Comparison of ENCODE assay signal across 14 cellular contexts in genomic region chr1:223721658-223722606, GRCh38. TPM values are rescaled to one million over a fixed set of nuclear protein-coding genes. Genes with fewer than 3 reads are reported as not detected.
DNase-seq lines count a peak whose midpoint lies in the region; ATAC-seq, FAIRE-seq and TF ChIP-seq lines count a peak whose summit lies in the region.
"Had no signal": no experiment of that assay in that cellular context is flagged by ENCODE, and none has a peak within 500 bp of the region (broad histone marks: within the 10 kb centered on the region; RNA-seq: fewer than 3 reads in every experiment).

No MANE protein-coding gene starts in this region.

- intact Hi-C loops in PC-3 (cut with micrococcal nuclease) (no loop called here), endothelial cell of umbilical vein (cut with micrococcal nuclease) (no loop called here), pancreas (cut with DNase I) (no loop called here)

- H3K9me3 ChIP-seq in A549 (no peaks in the 10 kb centered on the region), PC-3 (ENCODE audit: low read length) (no peaks in the 10 kb centered on the region), endothelial cell of umbilical vein (replicated peaks; ENCODE audit: control insufficient read depth, insufficient read depth, low read length) (no peaks in the 10 kb centered on the region), pancreas (no peaks in the 10 kb centered on the region)

- DNase-seq in A549 (ENCODE audit: low read depth in 1 of 2, low spot score in 1 of 2): no peak
- DNase-seq in PC-3: no peak
- DNase-seq in endothelial cell of umbilical vein (ENCODE audit: low read depth, low spot score): no peak
- no peak for DNase-seq in pancreas
- no peak for DNase-seq in COR-L47 (lab: John Stamatoyannopoulos, UW)
- no peak for DNase-seq in GM13976 (ENCODE audit: low spot score)
- no peak for DNase-seq in CD1c-positive myeloid dendritic cell (ENCODE audit: extremely low spot score)
- DNase-seq: activated CD8-positive, alpha-beta memory T cell treated with anti-CD3 and anti-CD28 coated beads for 24 hours; C1 segment of cervical spinal cord; erythroblast; islet precursor cell; stimulated activated CD4-positive, alpha-beta T cell treated with anti-CD3 and anti-CD28 coated beads, Interleukin-4, amount 100 ng/mL, for 24 hours had no signal

- H3K4me1 ChIP-seq in A549 (peaks cover 100% of the 10 kb centered on the region), PC-3 (ENCODE audit: insufficient read depth, low read length) (peaks cover 81% of the 10 kb centered on the region), endothelial cell of umbilical vein (ENCODE audit: control insufficient read depth, extremely low read depth, insufficient read depth, low read length) (peaks cover 41% of the 10 kb centered on the region), pancreas (peaks cover 6 to 22% (median 7%) of the 10 kb centered on the region in 3 donors)

- H3K79me2 ChIP-seq in PC-3 (ENCODE audit: low read length) (peaks cover 96% of the 10 kb centered on the region), endothelial cell of umbilical vein (ENCODE audit: control insufficient read depth, insufficient read depth, low read length) (peaks cover 89% of the 10 kb centered on the region)

- H3K9me1 ChIP-seq in endothelial cell of umbilical vein (replicated peaks; ENCODE audit: control insufficient read depth, extremely low read depth, insufficient read depth, low read length): no peaks in the 10 kb centered on the region

- H3K27me3 ChIP-seq in PC-3 (ENCODE audit: low read length) (no peaks in the 10 kb centered on the region), endothelial cell of umbilical vein (ENCODE audit: control insufficient read depth in 2 of 2, insufficient read depth in 2 of 2, low read length in 2 of 2) (no peaks in the 10 kb centered on the region), pancreas (no peaks in the 10 kb centered on the region)

- no peak overlapping the region for H2AFZ ChIP-seq in PC-3 (ENCODE audit: low read length)
- H2AFZ ChIP-seq in endothelial cell of umbilical vein (ENCODE audit: low read depth, low read length): no peak overlapping the region

- CTCF ChIA-PET in A549 (lab: Yijun Ruan, JAX): interaction anchor here (1.0 to 10.2 kb wide), 7 partner anchors 9 to 28 kb away, joined by 3 to 122 read pairs (median 8); partner anchors contain the start of gene CAPN2
- CTCF ChIA-PET in PC-3 (lab: Charles Lee): no interaction called here
- CTCF ChIA-PET in endothelial cell of umbilical vein (lab: Charles Lee): interaction anchor here (0.7 to 1.9 kb wide), 6 partner anchors 10 to 27 kb away, joined by 3 to 15 read pairs (median 4); partner anchors contain the start of gene CAPN2

- H4K20me1 ChIP-seq in PC-3 (ENCODE audit: low read length) (peaks cover 26% of the 10 kb centered on the region), endothelial cell of umbilical vein (replicated peaks; ENCODE audit: control insufficient read depth, extremely low read depth, insufficient read depth, low read length) (no peaks in the 10 kb centered on the region)

- TF ChIP-seq POLR2A in A549 (IDR thresholded peaks at IDR 0.05; ENCODE audit: low read length) (no peak), endothelial cell of umbilical vein (IDR thresholded peaks at IDR 0.05; ENCODE audit: low read depth, low read length) (peak; percentile 1)

- TF ChIP-seq EP300 in A549 (IDR thresholded peaks at IDR 0.05): no peak

- no peaks in the 10 kb centered on the region for H3K9me2 ChIP-seq in PC-3 (replicated peaks; ENCODE audit: low read length)

- FAIRE-seq in A549 (lab: Jason Lieb, UNC): no peak
- FAIRE-seq in endothelial cell of umbilical vein (lab: Jason Lieb, UNC): no peak
- FAIRE-seq in pancreas (lab: Jason Lieb, UNC): no peak

- 78% methylated on average over 5 of the region's 5 CpGs for WGBS in A549 (ENCODE audit: missing lambda C conversion rate)
- 79 to 83% methylated on average over 5 of the region's 5 CpGs for WGBS in pancreas, 2 donors

- TF ChIP-seq CTCF in A549 (IDR thresholded peaks at IDR 0.05) (no peak), PC-3 (conservative IDR thresholded peaks at IDR 0.05; ENCODE audit: low read depth, low read length) (no peak), endothelial cell of umbilical vein (IDR thresholded peaks at IDR 0.05; ENCODE audit: extremely low read depth in 1 of 2, insufficient read depth in 1 of 2, low read depth in 1 of 2, low read length in 2 of 2) (no peak), pancreas (IDR thresholded peaks at IDR 0.05) (no peak), GM13976 (IDR thresholded peaks at IDR 0.05; ENCODE audit: borderline replicate concordance, control extremely low read depth, extremely low read depth, insufficient read depth, missing control alignments) (no peak)

- peaks cover 71% of the 10 kb centered on the region for H3K36me3 ChIP-seq in PC-3 (ENCODE audit: low read depth, low read length)
- H3K36me3 ChIP-seq in endothelial cell of umbilical vein (ENCODE audit: control insufficient read depth in 2 of 2, extremely low read depth in 1 of 2, insufficient read depth in 2 of 2, low read length in 2 of 2): peaks cover 22 to 30% of the 10 kb centered on the region in 2 experiments
- peaks cover 0 to 5% (median 0%) of the 10 kb centered on the region in 3 donors for H3K36me3 ChIP-seq in pancreas

- POLR2A ChIA-PET in A549 (lab: Yijun Ruan, JAX) (interaction anchor here (1.1 to 2.2 kb wide), 3 partner anchors 10 to 21 kb away, joined by 5 to 16 read pairs (median 11); partner anchors contain the start of gene CAPN2), PC-3 (lab: Charles Lee; ENCODE audit: unreplicated experiment) (interaction anchor here (1.1 kb wide), 1 partner anchor 11 kb away, joined by 5 read pairs; no protein-coding TSS in a partner anchor), endothelial cell of umbilical vein (lab: Charles Lee) (interaction anchor here (0.9 kb wide), 1 partner anchor 14 kb away, joined by 3 read pairs; no protein-coding TSS in a partner anchor)

- dilution Hi-C loops in endothelial cell of umbilical vein (cut with MboI; ENCODE audit: extremely low pct_ligation_motif_present, low sequenced_read_pairs): no loop called here

- no TSS peak for BruUV-seq in PC-3 (replicated peaks; lab: Mats Ljungman, UMichigan)
- no TSS peak for BruUV-seq in endothelial cell of umbilical vein (replicated peaks; lab: Mats Ljungman, UMichigan)

- no peak overlapping the region for H3K9ac ChIP-seq in PC-3 (ENCODE audit: low read length)
- no peak overlapping the region for H3K9ac ChIP-seq in endothelial cell of umbilical vein (replicated peaks; ENCODE audit: extremely low read depth, insufficient read depth, low read length)

- ATAC-seq in A549: no peak
- ATAC-seq in PC-3: no peak
- no peak for ATAC-seq in pancreas
- ATAC-seq in GM18867 (IDR thresholded peaks at IDR 0.05; ENCODE audit: unreplicated experiment): no peak

- H3K4me3 ChIP-seq in A549: no peak overlapping the region
- H3K4me3 ChIP-seq in PC-3 (ENCODE audit: low read length): no peak overlapping the region
- no peak overlapping the region for H3K4me3 ChIP-seq in endothelial cell of umbilical vein (replicated peaks in 1 of 3; ENCODE audit: insufficient read depth in 1 of 3, low read depth in 1 of 3, low read length in 3 of 3)
- H3K4me3 ChIP-seq in pancreas: no peak overlapping the region

- peak overlapping the region; percentile 99 for H3K27ac ChIP-seq in A549
- H3K27ac ChIP-seq in PC-3 (ENCODE audit: low read length): peak overlapping the region; percentile 28; the same call in 1 of the 2 replicates
- no peak overlapping the region for H3K27ac ChIP-seq in endothelial cell of umbilical vein (ENCODE audit: insufficient read depth, low read depth, low read length)
- H3K27ac ChIP-seq in pancreas: peak overlapping the region in 3 of 4 donors; percentile 4 to 42 (median 41)

- peaks cover 7% of the 10 kb centered on the region for H3F3A ChIP-seq in PC-3 (ENCODE audit: low read length, unreplicated experiment)

- in situ Hi-C loops in GM13976 (cut with MboI; ENCODE audit: low sequenced_read_pairs, unreplicated experiment): no loop called here

- H3K4me2 ChIP-seq in A549 (peak overlapping the region; percentile 88), PC-3 (ENCODE audit: low read length) (no peak overlapping the region), endothelial cell of umbilical vein (ENCODE audit: insufficient read depth, low read length) (no peak overlapping the region)

- TF ChIP-seq RAD21 in A549 (conservative IDR thresholded peaks at IDR 0.05 in 1 of 2, IDR thresholded peaks at IDR 0.05 in 1 of 2): no peak

RNA-seq across cellular contexts. Expression of gene CAPN2, which starts 9.6 kb away (rescaled TPM):
- polyA plus RNA-seq in A549 (2011; rRNA removed): 199 and 217 TPM in 2 replicates
- polyA plus RNA-seq in A549 (2012; cell fraction: cytosol; rRNA removed): 132 and 138 TPM in 2 replicates
- polyA plus RNA-seq in A549 (2012; cell fraction: nucleus; rRNA removed): 115 and 134 TPM in 2 replicates
- polyA plus RNA-seq in A549 (2017; fragmentation: RNase III; extraction: RNeasy Plus Mini Kit Qiagen cat#74134 plus additional on column Dnase treatment): 285 to 327 TPM (median 300 TPM) in 3 replicates
- polyA minus RNA-seq in A549 (2011; rRNA and poly(A)+ RNA removed): 153 and 163 TPM in 2 replicates
- total RNA-seq in PC-3 (2014; rRNA removed): 1,259 and 1,457 TPM in 2 replicates
- total RNA-seq in endothelial cell of umbilical vein: 316 and 420 TPM in 2 replicates
- polyA plus RNA-seq in endothelial cell of umbilical vein: 82.0 and 110 TPM in 2 replicates
- polyA plus RNA-seq in endothelial cell of umbilical vein (2011; cell fraction: cytosol; rRNA removed): 160 and 168 TPM in 2 replicates
- 332 and 370 TPM in 2 replicates for polyA plus RNA-seq in endothelial cell of umbilical vein (2011; cell fraction: nucleus; rRNA removed)
- 262 and 405 TPM in 2 replicates for polyA plus RNA-seq in endothelial cell of umbilical vein (2012)
- 205 and 211 TPM in 2 replicates for polyA minus RNA-seq in endothelial cell of umbilical vein
- polyA minus RNA-seq in endothelial cell of umbilical vein (2011; cell fraction: cytosol; rRNA and poly(A)+ RNA removed): 44.4 TPM
- 100 and 114 TPM in 2 replicates for polyA minus RNA-seq in endothelial cell of umbilical vein (2011; cell fraction: nucleus; rRNA and poly(A)+ RNA removed)
- total RNA-seq in pancreas: 10 to 100 TPM; 48.2 to 90.0 (median 54.6) TPM
- 10 to 100 TPM; 55.8 to 59.0 TPM for polyA plus RNA-seq in pancreas

RNA-seq across cellular contexts. Expression of gene CAPN8, which starts 56.4 kb away (rescaled TPM):
- polyA plus RNA-seq in A549 (2011; rRNA removed) (1.5 and 2.4 TPM in 2 replicates), A549 (2017; fragmentation: RNase III; extraction: RNeasy Plus Mini Kit Qiagen cat#74134 plus additional on column Dnase treatment) (0.20 to 0.51 TPM (median 0.39 TPM) in 3 replicates), endothelial cell of umbilical vein (not detected in 2 replicates), pancreas (1 to 10 TPM; 2.2 to 3.6 TPM)
- 0.13 and 0.25 TPM in 2 replicates for polyA plus RNA-seq in A549 (2012; cell fraction: cytosol; rRNA removed)
- polyA plus RNA-seq in A549 (2012; cell fraction: nucleus; rRNA removed): 1.5 and 2.3 TPM in 2 replicates
- polyA minus RNA-seq in A549 (2011; rRNA and poly(A)+ RNA removed): 0.87 and 1.5 TPM in 2 replicates
- total RNA-seq in PC-3 (2014; rRNA removed) (5.9 and 11.1 TPM in 2 replicates), endothelial cell of umbilical vein (not detected in 2 replicates), pancreas (10 to 100 TPM in 1 of 6 donors, 1 to 10 TPM in 4, under 1 TPM in 1; 0.67 to 12.5 (median 1.4) TPM)
- not detected in 2 replicates for polyA plus RNA-seq in endothelial cell of umbilical vein (2011; cell fraction: cytosol; rRNA removed)
- 0.07 and 0.25 TPM in 2 replicates for polyA plus RNA-seq in endothelial cell of umbilical vein (2011; cell fraction: nucleus; rRNA removed)
- not detected in 2 replicates for polyA plus RNA-seq in endothelial cell of umbilical vein (2012)
- not detected in 2 replicates for polyA minus RNA-seq in endothelial cell of umbilical vein
- not detected for polyA minus RNA-seq in endothelial cell of umbilical vein (2011; cell fraction: cytosol; rRNA and poly(A)+ RNA removed)
- not detected in 2 replicates for polyA minus RNA-seq in endothelial cell of umbilical vein (2011; cell fraction: nucleus; rRNA and poly(A)+ RNA removed)
- total RNA-seq: omental fat pad had no signal
